In genomic region chr12:31000751-31001150, GRCh38 we compare ENCODE assay signal across 15 cellular contexts.
A peak's percentile ranks its signal among the peaks of the same experiment; 100 is the strongest.
DNase-seq lines count a peak whose midpoint lies in the region; ATAC-seq, FAIRE-seq and TF ChIP-seq lines count a peak whose summit lies in the region.
"Had no signal": no experiment of that assay in that cellular context is flagged by ENCODE, and none has a peak within 500 bp of the region (broad histone marks: within the 10 kb centered on the region; RNA-seq: fewer than 3 reads in every experiment).

No MANE protein-coding gene starts in this region.

- no peaks in the 10 kb centered on the region for H3K4me1 ChIP-seq in kidney (ENCODE audit: control insufficient read depth in 1 of 2, insufficient read depth in 1 of 2, low read depth in 1 of 2, low read length in 2 of 2)
- H3K4me1 ChIP-seq: pancreas had no signal

- no peak for FAIRE-seq in kidney (lab: Jason Lieb, UNC)
- FAIRE-seq: bronchial epithelial cell, GM12891, pancreas had no signal

- no peak overlapping the region for H3K27ac ChIP-seq in kidney (ENCODE audit: low read depth in 2 of 2, low read length in 2 of 2)
- H3K27ac ChIP-seq: pancreas had no signal

- H3K9me3 ChIP-seq in kidney (ENCODE audit: control insufficient read depth in 1 of 2, low read length in 2 of 2), result no peaks in the 10 kb centered on the region
- H3K9me3 ChIP-seq: pancreas had no signal

- H3K4me3 ChIP-seq in kidney (ENCODE audit: low read length in 2 of 2), result no peak overlapping the region
- H3K4me3 ChIP-seq: pancreas had no signal

- H3K36me3 ChIP-seq in kidney (ENCODE audit: control insufficient read depth in 1 of 2, insufficient read depth in 2 of 2, low read length in 2 of 2), result no peaks in the 10 kb centered on the region
- H3K36me3 ChIP-seq: pancreas had no signal

- DNase-seq in Daoy (ENCODE audit: low read depth) (peak; percentile 65), LoVo (ENCODE audit: low spot score) (peak; percentile 93), astrocyte of the hippocampus (ENCODE audit: low read depth, low spot score) (peak; percentile 39), kidney (peak; percentile 27), left colon (no peak), GM13977 (ENCODE audit: low spot score) (no peak)
- DNase-seq: activated CD4-positive, CD25-positive, alpha-beta regulatory T cell; activated CD8-positive, alpha-beta memory T cell treated with anti-CD3 and anti-CD28 coated beads, Interleukin-2, amount 50 U/mL, for 48 hours; activated naive CD4-positive, alpha-beta T cell treated with anti-CD3 and anti-CD28 coated beads for 36 hours; MV-4-11 had no signal

- H3K9ac ChIP-seq in kidney (ENCODE audit: low read length in 2 of 2), result no peak overlapping the region

- intact Hi-C loops in kidney (cut with DNase I), result no loop called here
- intact Hi-C loops in left colon (cut with DNase I, micrococcal nuclease), result no loop called here

- in situ Hi-C loops in GM13977 (cut with MboI; ENCODE audit: low pct_unique_long_range_greater_than_20kb, low sequenced_read_pairs, unreplicated experiment), result no loop called here

- ATAC-seq in left colon (no peak), HG03520 (IDR thresholded peaks at IDR 0.05; ENCODE audit: unreplicated experiment) (no peak), HG03095 (IDR thresholded peaks at IDR 0.05; ENCODE audit: unreplicated experiment) (no peak)
- ATAC-seq: pancreas had no signal

- TF ChIP-seq CTCF in kidney (IDR thresholded peaks at IDR 0.05; ENCODE audit: borderline replicate concordance, extremely low read depth, insufficient read depth) (no peak), GM13977 (IDR thresholded peaks at IDR 0.05; ENCODE audit: extremely low read depth, insufficient read depth, missing control alignments) (no peak)

Comparison
In these comparisons a context has a peak if more than half of its experiments do, and no peak if none do; other contexts are left out.
1. DNase-seq: peak in Daoy (single experiment), LoVo (single experiment), astrocyte of the hippocampus (single experiment) and kidney (single experiment); none in left colon (0 of 2) and GM13977 (single experiment).